In genomic region chr22:49951001-49951677, GRCh38 we compare ENCODE assay signal across 1 cellular context.
TF ChIP-seq lines count a peak whose summit lies in the region.

No MANE protein-coding gene starts in this region.

TF ChIP-seq in HepG2, 621 proteins besides CTCF, POLR2A, EP300 and RAD21 (continued from another document and continues in another):
- TF ChIP-seq ZNF687 (CRISPR knock-in tag; IDR thresholded peaks at IDR 0.05), result peak; percentile 92
- no peak for TF ChIP-seq ZBTB37 (CRISPR knock-in tag; IDR thresholded peaks at IDR 0.05)
- no peak for TF ChIP-seq SNAI1 (CRISPR knock-in tag; IDR thresholded peaks at IDR 0.05; ENCODE audit: borderline replicate concordance)
- no peak for TF ChIP-seq PHF8 (CRISPR knock-in tag; IDR thresholded peaks at IDR 0.05)
- TF ChIP-seq ZNF224 (CRISPR knock-in tag; IDR thresholded peaks at IDR 0.05), result no peak
- no peak for TF ChIP-seq NCOR1 (IDR thresholded peaks at IDR 0.05; ENCODE audit: borderline replicate concordance, low read length)
- TF ChIP-seq ZNF274 (CRISPR knock-in tag; IDR thresholded peaks at IDR 0.05), result no peak
- TF ChIP-seq ZFP90 (CRISPR knock-in tag; IDR thresholded peaks at IDR 0.05; ENCODE audit: borderline replicate concordance), result no peak
- no peak for TF ChIP-seq ZBTB1 (CRISPR knock-in tag; IDR thresholded peaks at IDR 0.05; ENCODE audit: borderline replicate concordance)
- no peak for TF ChIP-seq ZNF580 (CRISPR knock-in tag; IDR thresholded peaks at IDR 0.05; ENCODE audit: borderline replicate concordance, low read depth)
- no peak for TF ChIP-seq BATF2 (CRISPR knock-in tag; IDR thresholded peaks at IDR 0.05)
- TF ChIP-seq ZNF414 (CRISPR knock-in tag; IDR thresholded peaks at IDR 0.05), result no peak; the same call in 1 of the 2 replicates
- TF ChIP-seq HMGXB3 (CRISPR knock-in tag; IDR thresholded peaks at IDR 0.05; ENCODE audit: borderline replicate concordance), result no peak
- TF ChIP-seq BHLHE40 (IDR thresholded peaks at IDR 0.05; ENCODE audit: low read length), result no peak
- TF ChIP-seq DDIT3 (CRISPR knock-in tag; IDR thresholded peaks at IDR 0.05), result no peak
- no peak for TF ChIP-seq FOXM1 (CRISPR knock-in tag; IDR thresholded peaks at IDR 0.05)
- TF ChIP-seq SOX13 (IDR thresholded peaks at IDR 0.05), result no peak
- 0 out of 4 replicates have a peak, but pooled peaks of 1 of the 2 experiments have one; percentile 14 for TF ChIP-seq SOX13 (CRISPR knock-in tag; conservative IDR thresholded peaks at IDR 0.05 in 1 of 2, IDR thresholded peaks at IDR 0.05 in 1 of 2)
- no peak for TF ChIP-seq ZNF639 (CRISPR knock-in tag; conservative IDR thresholded peaks at IDR 0.05)
- TF ChIP-seq ZSCAN21 (CRISPR knock-in tag; IDR thresholded peaks at IDR 0.05; ENCODE audit: borderline replicate concordance), result peak; percentile 83
- no peak for TF ChIP-seq ZNF350 (CRISPR knock-in tag; IDR thresholded peaks at IDR 0.05; ENCODE audit: borderline replicate concordance, low read depth)
- no peak for TF ChIP-seq ZBTB33 (CRISPR knock-in tag; IDR thresholded peaks at IDR 0.05)
- no peak for TF ChIP-seq IKZF1 (IDR thresholded peaks at IDR 0.05)
- no peak for TF ChIP-seq SP4 (CRISPR knock-in tag; IDR thresholded peaks at IDR 0.05)
- TF ChIP-seq KDM2A (CRISPR knock-in tag; IDR thresholded peaks at IDR 0.05; ENCODE audit: borderline replicate concordance, low read depth), result 0 out of 2 replicates have a peak, but pooled peaks have one; percentile 17
- no peak for TF ChIP-seq CHCHD3 (CRISPR knock-in tag; IDR thresholded peaks at IDR 0.05)
- TF ChIP-seq HBP1 (CRISPR knock-in tag; IDR thresholded peaks at IDR 0.05; ENCODE audit: low read depth), result no peak
- no peak for TF ChIP-seq ZC3H13 (CRISPR knock-in tag; IDR thresholded peaks at IDR 0.05)
- no peak for TF ChIP-seq NFIC (IDR thresholded peaks at IDR 0.05; ENCODE audit: low read length)
- TF ChIP-seq LCORL (IDR thresholded peaks at IDR 0.05), result no peak
- no peak; the same call in 1 of the 2 replicates for TF ChIP-seq LCORL (CRISPR knock-in tag; IDR thresholded peaks at IDR 0.05)
- TF ChIP-seq ZNF207 (IDR thresholded peaks at IDR 0.05; ENCODE audit: borderline replicate concordance), result no peak
- TF ChIP-seq SP5 (CRISPR knock-in tag; IDR thresholded peaks at IDR 0.05; ENCODE audit: borderline replicate concordance, low read depth), result peak; percentile 73
- TF ChIP-seq ZNF841 (CRISPR knock-in tag; IDR thresholded peaks at IDR 0.05; ENCODE audit: borderline replicate concordance), result no peak
- TF ChIP-seq FOXP1 (IDR thresholded peaks at IDR 0.05), result no peak
- no peak for TF ChIP-seq FOXP1 (CRISPR knock-in tag; IDR thresholded peaks at IDR 0.05)
- TF ChIP-seq HNRNPUL1 (IDR thresholded peaks at IDR 0.05; ENCODE audit: low read depth, low read length), result no peak
- no peak for TF ChIP-seq MATR3 (CRISPR knock-in tag; IDR thresholded peaks at IDR 0.05)
- no peak for TF ChIP-seq ZBTB7A (CRISPR knock-in tag; IDR thresholded peaks at IDR 0.05)
- TF ChIP-seq ZBTB38 (CRISPR knock-in tag; IDR thresholded peaks at IDR 0.05), result peak; percentile 21; the same call in 1 of the 2 replicates
- TF ChIP-seq FOXC1 (CRISPR knock-in tag; IDR thresholded peaks at IDR 0.05; ENCODE audit: borderline replicate concordance), result no peak
- TF ChIP-seq ZNF276 (CRISPR knock-in tag; IDR thresholded peaks at IDR 0.05; ENCODE audit: low read depth), result no peak
- no peak for TF ChIP-seq ARID3A (IDR thresholded peaks at IDR 0.05; ENCODE audit: low read depth, low read length)
